Comparison of ENCODE assay signal across 8 cellular contexts in the genomic region with DNA sequence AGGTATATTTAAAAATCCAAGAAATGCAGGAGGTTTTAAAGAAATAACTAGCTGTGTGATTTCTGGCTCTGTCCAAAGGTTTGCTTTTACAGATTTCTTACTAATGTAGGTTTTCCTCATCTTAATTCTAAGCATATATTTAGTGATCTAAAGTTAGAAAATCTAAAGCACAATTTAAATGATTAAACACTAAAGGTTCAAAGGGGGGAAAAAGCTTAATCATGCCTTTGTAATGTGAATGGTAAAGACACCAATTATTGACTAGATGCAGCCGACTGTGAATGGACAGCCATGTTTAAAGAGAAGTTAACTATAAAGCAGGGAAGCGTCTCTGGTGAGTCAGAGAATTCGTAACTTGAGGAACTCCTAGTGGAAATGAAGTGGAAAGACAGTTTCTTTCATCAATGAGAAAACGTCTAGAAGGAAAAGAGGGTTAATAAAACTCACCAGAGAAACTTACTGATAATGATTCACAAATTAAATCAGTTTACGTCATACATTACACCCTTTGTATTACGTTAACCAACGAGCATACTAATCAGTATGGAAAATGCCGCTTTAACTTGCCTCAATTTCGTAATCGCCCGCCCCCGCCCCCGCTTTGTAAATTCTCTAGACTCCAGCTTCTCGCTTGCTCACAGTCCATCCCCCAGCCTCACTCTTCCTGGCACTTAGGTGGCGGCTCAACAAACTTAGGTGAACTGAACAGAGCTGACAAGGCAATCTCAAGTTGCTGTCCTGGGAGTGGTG. TPM values are rescaled to one million over a fixed set of nuclear protein-coding genes. Genes with fewer than 3 reads are reported as not detected.
DNase-seq lines count a peak whose midpoint lies in the region; ATAC-seq and TF ChIP-seq lines count a peak whose summit lies in the region.

No MANE protein-coding gene starts in this region.

- intact Hi-C loops in CD4-positive, alpha-beta memory T cell (cut with micrococcal nuclease): loop anchor here (1.0 to 10.0 kb wide), 12 partner anchors 10 to 1401 kb away; partner anchors contain the start of genes CCDC71L, DLD, DNAJB9 and PIK3CG
- intact Hi-C loops in activated T-helper 2 cell treated with anti-CD3 and anti-CD28 coated beads, Interferon-gamma antibody, Interleukin-2, Interleukin-4, amounts not matched to agents 10 μg/mL and 5 μg/mL and 100 μg/mL, durations not matched to agents 14 hours and 24 hours and 36 hours (cut with micrococcal nuclease): loop anchor here (1.0 to 10.0 kb wide), 12 partner anchors 301 to 1645 kb away; partner anchors contain the start of genes BCAP29, CBLL1, CCDC71L and NAMPT

- TF ChIP-seq CTCF in foreskin fibroblast (IDR thresholded peaks at IDR 0.05; ENCODE audit: low read depth, low read length) (peak; percentile 41), neural crest cell (conservative IDR thresholded peaks at IDR 0.05) (peak; percentile 62)

- H3K4me3 Mint-ChIP-seq in CD4-positive, alpha-beta memory T cell: peak overlapping the region; percentile 89 to 100 (median 97)
- peak overlapping the region; percentile 89 for H3K4me3 Mint-ChIP-seq in activated T-helper 2 cell treated with anti-CD3 and anti-CD28 coated beads, Interferon-gamma antibody, Interleukin-2, Interleukin-4, amounts not matched to agents 10 μg/mL and 5 μg/mL and 100 μg/mL, durations not matched to agents 14 hours and 24 hours and 36 hours (ENCODE audit: low read depth)
- peak overlapping the region; percentile 98 for H3K4me3 Mint-ChIP-seq in neural crest cell

- peaks cover 1 to 3% of the 10 kb centered on the region in 2 donors for H3K27me3 Mint-ChIP-seq in CD4-positive, alpha-beta memory T cell
- H3K27me3 Mint-ChIP-seq in activated T-helper 2 cell treated with anti-CD3 and anti-CD28 coated beads, Interferon-gamma antibody, Interleukin-2, Interleukin-4, amounts not matched to agents 10 μg/mL and 5 μg/mL and 100 μg/mL, durations not matched to agents 14 hours and 24 hours and 36 hours (ENCODE audit: low read depth): peaks cover 15% of the 10 kb centered on the region
- H3K27me3 Mint-ChIP-seq in neural crest cell (ENCODE audit: low read depth): peaks cover 4% of the 10 kb centered on the region

- peaks cover 14 to 45% (median 29%) of the 10 kb centered on the region in 4 donors for H3K4me1 Mint-ChIP-seq in CD4-positive, alpha-beta memory T cell
- H3K4me1 Mint-ChIP-seq in activated T-helper 2 cell treated with anti-CD3 and anti-CD28 coated beads, Interferon-gamma antibody, Interleukin-2, Interleukin-4, amounts not matched to agents 10 μg/mL and 5 μg/mL and 100 μg/mL, durations not matched to agents 14 hours and 24 hours and 36 hours (ENCODE audit: low read depth): peaks cover 28% of the 10 kb centered on the region
- H3K4me1 Mint-ChIP-seq in neural crest cell: peaks cover 27% of the 10 kb centered on the region

- ATAC-seq in HG02571 (IDR thresholded peaks at IDR 0.05; ENCODE audit: unreplicated experiment) (peak; percentile 0), GM21619 (IDR thresholded peaks at IDR 0.05; ENCODE audit: unreplicated experiment) (no peak)

- peaks cover 0 to 23% of the 10 kb centered on the region in 2 donors for H3K36me3 Mint-ChIP-seq in CD4-positive, alpha-beta memory T cell
- H3K36me3 Mint-ChIP-seq in activated T-helper 2 cell treated with anti-CD3 and anti-CD28 coated beads, Interferon-gamma antibody, Interleukin-2, Interleukin-4, amounts not matched to agents 10 μg/mL and 5 μg/mL and 100 μg/mL, durations not matched to agents 14 hours and 24 hours and 36 hours (ENCODE audit: low read depth): peaks cover 6% of the 10 kb centered on the region
- H3K36me3 Mint-ChIP-seq in neural crest cell (ENCODE audit: low read depth): no peaks in the 10 kb centered on the region

- no peaks in the 10 kb centered on the region for H3K27me3 ChIP-seq in CD4-positive, alpha-beta memory T cell (ENCODE audit: insufficient read depth, low read length)

- POLR2A ChIA-PET in CD4-positive, alpha-beta memory T cell (lab: Charles Lee; ENCODE audit: partially characterized antibody): interaction anchor here (0.6 to 4.8 kb wide), 33 partner anchors 11 to 1780 kb away, joined by 3 to 86 read pairs (median 6); partner anchors contain the start of genes BCAP29, CBLL1, CCDC71L and COG5

- H3K4me1 ChIP-seq in CD4-positive, alpha-beta memory T cell (ENCODE audit: insufficient read depth, low read length): peaks cover 36% of the 10 kb centered on the region
- no peaks in the 10 kb centered on the region for H3K4me1 ChIP-seq in urinary bladder (ENCODE audit: insufficient read depth)

- peak overlapping the region; percentile 100 for H3K27ac ChIP-seq in CD4-positive, alpha-beta memory T cell (ENCODE audit: low read depth, low read length)
- H3K27ac ChIP-seq in urinary bladder (ENCODE audit: low read depth): peak overlapping the region; percentile 96

- peak overlapping the region; percentile 98 to 100 (median 100) for H3K27ac Mint-ChIP-seq in CD4-positive, alpha-beta memory T cell
- peak overlapping the region; percentile 96 for H3K27ac Mint-ChIP-seq in activated T-helper 2 cell treated with anti-CD3 and anti-CD28 coated beads, Interferon-gamma antibody, Interleukin-2, Interleukin-4, amounts not matched to agents 10 μg/mL and 5 μg/mL and 100 μg/mL, durations not matched to agents 14 hours and 24 hours and 36 hours
- peak overlapping the region; percentile 98 for H3K27ac Mint-ChIP-seq in neural crest cell (ENCODE audit: unreplicated experiment)

- H3K36me3 ChIP-seq in CD4-positive, alpha-beta memory T cell (ENCODE audit: insufficient read depth, low read length): no peaks in the 10 kb centered on the region
- H3K36me3 ChIP-seq in urinary bladder (ENCODE audit: insufficient read depth): no peaks in the 10 kb centered on the region

- CTCF ChIA-PET in CD4-positive, alpha-beta memory T cell (lab: Charles Lee; ENCODE audit: partially characterized antibody): interaction anchor here (0.6 to 3.7 kb wide), 7 partner anchors 12 to 1401 kb away, joined by 3 to 56 read pairs (median 5); partner anchors contain the start of gene CBLL1

- H3K9me3 ChIP-seq in CD4-positive, alpha-beta memory T cell (ENCODE audit: control insufficient read depth in 1 of 2, low read length in 2 of 2): no peaks in the 10 kb centered on the region

- DNase-seq in CD4-positive, alpha-beta memory T cell: peak in 1 of 5 donors; percentile 93
- DNase-seq in NOMO-1 treated with dmso at 0.1 percent for 144 hours (lab: John Stamatoyannopoulos, UW; ENCODE audit: unreplicated experiment) (peak; percentile 4), foreskin fibroblast (peak; percentile 73 to 88), neural crest cell (ENCODE audit: low read depth, low spot score) (peak; percentile 9)
- no peak for DNase-seq in activated T-helper 2 cell treated with anti-CD3 and anti-CD28 coated beads, Interferon-gamma antibody, Interleukin-2, Interleukin-4, amounts not matched to agents 10 μg/mL and 5 μg/mL and 100 μg/mL, durations not matched to agents 14 hours and 24 hours and 36 hours (ENCODE audit: low spot score)

- under 1% methylated on average over 15 of the region's 15 CpGs for WGBS in urinary bladder

- H3K4me3 ChIP-seq in CD4-positive, alpha-beta memory T cell (ENCODE audit: low read length in 2 of 2): peak overlapping the region; percentile 59 to 85
- H3K4me3 ChIP-seq in foreskin fibroblast (ENCODE audit: low read depth in 1 of 2, low read length in 2 of 2): peak overlapping the region; percentile 39 to 72
- peak overlapping the region; percentile 37 for H3K4me3 ChIP-seq in urinary bladder (ENCODE audit: low read depth, low read length)

- no peaks in the 10 kb centered on the region for H3K9me3 Mint-ChIP-seq in CD4-positive, alpha-beta memory T cell
- no peaks in the 10 kb centered on the region for H3K9me3 Mint-ChIP-seq in activated T-helper 2 cell treated with anti-CD3 and anti-CD28 coated beads, Interferon-gamma antibody, Interleukin-2, Interleukin-4, amounts not matched to agents 10 μg/mL and 5 μg/mL and 100 μg/mL, durations not matched to agents 14 hours and 24 hours and 36 hours
- H3K9me3 Mint-ChIP-seq in neural crest cell: no peaks in the 10 kb centered on the region

RNA-seq across cellular contexts. Expression of gene HBP1, which starts 1.1 kb away (rescaled TPM):
- total RNA-seq in CD4-positive, alpha-beta memory T cell: 100 to 1,000 TPM; 111 to 116 TPM
- polyA plus RNA-seq in CD4-positive, alpha-beta memory T cell: 10 to 100 TPM; 71.6 to 98.2 TPM
- 17.0 and 19.3 TPM in 2 replicates for total RNA-seq in activated T-helper 2 cell treated with anti-CD3 and anti-CD28 coated beads, Interferon-gamma antibody, Interleukin-2, Interleukin-4, amounts not matched to agents 10 μg/mL and 5 μg/mL and 100 μg/mL, durations not matched to agents 14 hours and 24 hours and 36 hours
- total RNA-seq in neural crest cell (15.7 and 15.8 TPM in 2 replicates), urinary bladder (146 TPM)
- polyA plus RNA-seq in urinary bladder: 68.2 TPM
